Comparison of ENCODE assay signal across 12 cellular contexts in the genomic region with DNA sequence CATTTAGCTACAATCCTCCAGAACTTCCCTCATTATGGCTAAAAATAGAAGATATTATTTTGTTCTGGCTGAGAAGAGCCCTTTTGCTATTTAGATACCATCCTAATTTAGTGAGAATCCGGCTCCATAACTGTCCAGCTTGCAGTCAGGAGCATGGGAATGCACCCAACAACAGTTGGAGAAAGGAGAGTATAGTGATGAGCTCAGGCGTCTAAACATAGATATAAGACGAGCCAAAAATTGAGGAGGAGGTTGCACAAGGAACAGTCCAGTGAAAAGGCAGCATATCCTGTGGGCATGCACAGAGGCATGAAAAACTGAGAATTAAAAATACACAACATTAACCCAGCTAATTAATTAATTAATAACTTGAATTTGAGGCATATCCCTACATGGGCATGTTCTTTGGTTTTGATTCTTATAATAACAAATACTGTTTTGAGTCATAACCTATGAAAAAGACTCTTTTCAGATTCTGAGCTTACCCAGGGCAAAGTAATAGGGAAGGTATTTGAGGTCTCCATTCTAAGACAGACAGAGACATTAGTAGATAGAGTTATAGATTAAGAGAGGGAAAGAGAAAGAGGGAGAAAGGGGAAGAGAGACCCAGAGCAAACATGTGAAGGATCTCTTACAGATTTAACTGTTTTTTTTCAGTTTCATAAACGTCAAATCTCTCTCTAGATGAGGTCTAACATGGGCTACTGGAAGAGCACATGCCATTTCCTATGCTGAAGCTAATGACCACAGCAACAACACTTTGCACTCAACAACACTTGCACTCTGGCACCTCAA.
DNase-seq lines count a peak whose midpoint lies in the region; ATAC-seq, FAIRE-seq and TF ChIP-seq lines count a peak whose summit lies in the region.
"Had no signal": no experiment of that assay in that cellular context is flagged by ENCODE, and none has a peak within 500 bp of the region (broad histone marks: within the 10 kb centered on the region; RNA-seq: fewer than 3 reads in every experiment).

No MANE protein-coding gene starts in this region.

- FAIRE-seq in D721Med (lab: Jason Lieb, UNC) = no peak

- no peak for TF ChIP-seq EP300 in stomach (IDR thresholded peaks at IDR 0.05)

- no peaks in the 10 kb centered on the region for H3K27me3 ChIP-seq in stomach
- H3K27me3 ChIP-seq: adrenal gland had no signal

- H3K9me3 ChIP-seq in stomach = no peaks in the 10 kb centered on the region
- H3K9me3 ChIP-seq: adrenal gland had no signal

- ATAC-seq in GM18519 (IDR thresholded peaks at IDR 0.05; ENCODE audit: low FRiP score, unreplicated experiment) (peak; percentile 73), GM21737 (IDR thresholded peaks at IDR 0.05; ENCODE audit: unreplicated experiment) (peak; percentile 95), HG03432 (IDR thresholded peaks at IDR 0.05; ENCODE audit: unreplicated experiment) (peak; percentile 93)
- ATAC-seq: CD8-positive, alpha-beta T cell had no signal

- H3K27ac ChIP-seq in stomach = no peak overlapping the region
- H3K27ac ChIP-seq: adrenal gland, VCaP had no signal

- peaks cover 10 to 40% (median 33%) of the 10 kb centered on the region in 4 donors for H3K4me1 ChIP-seq in stomach
- H3K4me1 ChIP-seq: adrenal gland had no signal

- no peak for TF ChIP-seq POLR2A in stomach (IDR thresholded peaks at IDR 0.05)

- TF ChIP-seq CTCF in D721Med (IDR thresholded peaks at IDR 0.05; ENCODE audit: insufficient read depth, missing control alignments) (no peak), stomach (IDR thresholded peaks at IDR 0.05) (no peak)

- H3K36me3 ChIP-seq in stomach = no peaks in the 10 kb centered on the region
- H3K36me3 ChIP-seq: adrenal gland had no signal

- H3K4me3 ChIP-seq in stomach = no peak overlapping the region
- H3K4me3 ChIP-seq: adrenal gland had no signal

- 72 to 86% (median 76%) methylated on average over 4 of the region's 4 CpGs for WGBS in stomach, 5 donors

- DNase-seq in inferior parietal cortex (ENCODE audit: extremely low spot score) = peak; percentile 33
- DNase-seq in D721Med (ENCODE audit: insufficient read length, low spot score) = no peak
- DNase-seq in GM19240 (ENCODE audit: insufficient read length, low spot score) = no peak
- no peak for DNase-seq in stomach
- DNase-seq in DMS79 (lab: John Stamatoyannopoulos, UW) = no peak
- DNase-seq: adrenal gland; CD8-positive, alpha-beta T cell; NCI-H510A had no signal

- intact Hi-C loops in stomach (cut with DNase I; ENCODE audit: low total_unique reads) = no loop called here
